In genomic region chr3:140850210-140850955, GRCh38 we compare ENCODE assay signal across 18 cellular contexts.
DNase-seq lines count a peak whose midpoint lies in the region; ATAC-seq and TF ChIP-seq lines count a peak whose summit lies in the region.
"Had no signal": no experiment of that assay in that cellular context is flagged by ENCODE, and none has a peak within 500 bp of the region (broad histone marks: within the 10 kb centered on the region; RNA-seq: fewer than 3 reads in every experiment).

No MANE protein-coding gene starts in this region.

- H3K36me3 ChIP-seq in SJCRH30, result no peaks in the 10 kb centered on the region
- no peaks in the 10 kb centered on the region for H3K36me3 ChIP-seq in kidney epithelial cell (ENCODE audit: control insufficient read depth, insufficient read depth, low read length)
- H3K36me3 ChIP-seq: upper lobe of right lung had no signal

- peak; percentile 76 for DNase-seq in A172 (ENCODE audit: low spot score)
- DNase-seq in HS-5 (ENCODE audit: low read depth), result peak; percentile 25
- peak; percentile 65 to 75 for DNase-seq in SJCRH30
- peak; percentile 38 for DNase-seq in kidney epithelial cell (ENCODE audit: low read depth)
- no peak for DNase-seq in activated CD4-positive, alpha-beta T cell treated with anti-CD3 and anti-CD28 coated beads for 1 hour
- DNase-seq in activated CD4-positive, alpha-beta T cell treated with anti-CD3 and anti-CD28 coated beads, Interleukin-2, amount 50 U/mL, for 1 hour, result no peak
- DNase-seq: activated CD4-positive, alpha-beta T cell treated with anti-CD3 and anti-CD28 coated beads, Interleukin-2, amount 50 U/mL, for 4 hours; erythroblast; mesendoderm; NCI-H1105; NCI-H748 treated with DMSO at 0.1 percent for 48 hours; nephron progenitor cell; stimulated activated CD4-positive, alpha-beta T cell treated with anti-CD3 and anti-CD28 coated beads, Interleukin-4, amount 100 ng/mL, for 24 hours; upper lobe of right lung had no signal

- H3K27ac ChIP-seq in SJCRH30, result peak overlapping the region; percentile 60
- H3K27ac ChIP-seq: C4-2B, upper lobe of right lung had no signal

- H3K27me3 ChIP-seq in SJCRH30 (no peaks in the 10 kb centered on the region), kidney epithelial cell (ENCODE audit: control insufficient read depth, insufficient read depth, low read length) (no peaks in the 10 kb centered on the region)
- H3K27me3 ChIP-seq: upper lobe of right lung had no signal

- H3K4me3 ChIP-seq in SJCRH30, result no peak overlapping the region
- no peak overlapping the region for H3K4me3 ChIP-seq in kidney epithelial cell (ENCODE audit: low read depth, low read length)
- H3K4me3 ChIP-seq: GM12878, upper lobe of right lung had no signal

- no peaks in the 10 kb centered on the region for H3K9me3 ChIP-seq in SJCRH30 (replicated peaks)
- H3K9me3 ChIP-seq: upper lobe of right lung had no signal

- TF ChIP-seq CTCF in kidney epithelial cell (IDR thresholded peaks at IDR 0.05; ENCODE audit: insufficient read depth, low read length, poor library complexity, severe bottlenecking), result no peak

- ATAC-seq in GM18868 (IDR thresholded peaks at IDR 0.05; ENCODE audit: unreplicated experiment) (no peak), HG03135 (IDR thresholded peaks at IDR 0.05; ENCODE audit: unreplicated experiment) (no peak)
- ATAC-seq: GM12878, upper lobe of right lung had no signal

- H3K4me1 ChIP-seq in SJCRH30, result peaks cover 30% of the 10 kb centered on the region
- H3K4me1 ChIP-seq: upper lobe of right lung had no signal

Comparison
In these comparisons a context has a peak if more than half of its experiments do, and no peak if none do; other contexts are left out.
1. DNase-seq: peak in A172 (single experiment), HS-5 (single experiment), SJCRH30 (2 of 2) and kidney epithelial cell (single experiment); none in activated CD4-positive, alpha-beta T cell treated with anti-CD3 and anti-CD28 coated beads for 1 hour (single experiment) and activated CD4-positive, alpha-beta T cell treated with anti-CD3 and anti-CD28 coated beads, Interleukin-2, amount 50 U/mL, for 1 hour (single experiment).